In the genomic region with DNA sequence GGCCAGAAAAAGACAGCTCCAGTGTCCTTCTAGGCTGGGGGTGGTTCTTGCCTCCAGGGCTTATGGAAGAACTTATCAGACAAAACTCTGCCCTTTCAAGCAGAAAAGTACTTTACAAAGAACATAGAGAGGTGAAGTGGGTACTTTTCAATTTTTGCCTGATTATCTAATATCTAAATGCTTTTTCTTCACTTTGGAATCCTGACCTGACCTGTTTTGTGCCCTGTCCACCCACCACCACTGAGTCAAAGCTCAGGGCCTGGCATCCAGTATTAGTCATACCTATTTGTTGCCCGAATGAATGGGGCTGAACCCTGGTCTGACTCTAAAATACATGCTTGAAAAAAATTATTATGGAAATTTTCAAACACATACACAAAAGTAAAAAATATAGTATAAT, we compare ENCODE assay signal across 29 cellular contexts. TPM values are rescaled to one million over a fixed set of nuclear protein-coding genes. Genes with fewer than 3 reads are reported as not detected.
DNase-seq lines count a peak whose midpoint lies in the region; ATAC-seq and TF ChIP-seq lines count a peak whose summit lies in the region.
"Had no signal": no experiment of that assay in that cellular context is flagged by ENCODE, and none has a peak within 500 bp of the region (broad histone marks: within the 10 kb centered on the region; RNA-seq: fewer than 3 reads in every experiment).

No MANE protein-coding gene starts in this region.

- no peaks in the 10 kb centered on the region for H3K9me3 Mint-ChIP-seq in osteocyte (ENCODE audit: unreplicated experiment)
- H3K9me3 Mint-ChIP-seq: activated B cell treated with CpG ODN at 0.5 μM for 24 hours; activated CD4-positive, alpha-beta T cell treated with anti-CD3 and anti-CD28 coated beads, Interleukin-2, amount 10 ng/mL, durations not matched to agents 7 days and 5 days; activated naive CD8-positive, alpha-beta T cell treated with anti-CD3 and anti-CD28 coated beads, Interleukin-2, amount 10 ng/mL, durations not matched to agents 7 days and 5 days; activated T-cell treated with anti-CD3 and anti-CD28 coated beads, Interleukin-2, amount 50 U/mL, for 4 hours; CD4-positive, alpha-beta memory T cell; naive thymus-derived CD8-positive, alpha-beta T cell had no signal

- peak overlapping the region; percentile 46 for H3K27ac Mint-ChIP-seq in osteocyte (ENCODE audit: unreplicated experiment)
- H3K27ac Mint-ChIP-seq: activated B cell treated with CpG ODN at 0.5 μM for 24 hours; activated CD4-positive, alpha-beta T cell treated with anti-CD3 and anti-CD28 coated beads, Interleukin-2, amount 10 ng/mL, durations not matched to agents 7 days and 5 days; activated CD8-positive, alpha-beta memory T cell treated with anti-CD3 and anti-CD28 coated beads, Interleukin-2, amount 10 ng/mL, durations not matched to agents 7 days and 5 days; activated naive CD8-positive, alpha-beta T cell treated with anti-CD3 and anti-CD28 coated beads, Interleukin-2, amount 10 ng/mL, durations not matched to agents 7 days and 5 days; CD4-positive, alpha-beta memory T cell; naive thymus-derived CD8-positive, alpha-beta T cell had no signal

- H3K36me3 ChIP-seq in MG63 = no peaks in the 10 kb centered on the region
- H3K36me3 ChIP-seq: colonic mucosa, suprapubic skin had no signal

- H3K4me3 ChIP-seq in MG63 (no peak overlapping the region), epithelial cell of esophagus (ENCODE audit: low read length) (no peak overlapping the region)
- H3K4me3 ChIP-seq: colonic mucosa, suprapubic skin had no signal

- no peaks in the 10 kb centered on the region for H3K27me3 ChIP-seq in MG63
- H3K27me3 ChIP-seq: suprapubic skin had no signal

- no peaks in the 10 kb centered on the region for H3K36me3 Mint-ChIP-seq in osteocyte (ENCODE audit: unreplicated experiment)
- H3K36me3 Mint-ChIP-seq: activated CD8-positive, alpha-beta memory T cell treated with anti-CD3 and anti-CD28 coated beads, Interleukin-2, amount 10 ng/mL, durations not matched to agents 7 days and 5 days; activated naive CD8-positive, alpha-beta T cell treated with anti-CD3 and anti-CD28 coated beads, Interleukin-2, amount 10 ng/mL, durations not matched to agents 7 days and 5 days; CD4-positive, alpha-beta memory T cell; naive thymus-derived CD8-positive, alpha-beta T cell had no signal

- peaks cover 18% of the 10 kb centered on the region for H3K4me1 Mint-ChIP-seq in osteocyte (ENCODE audit: unreplicated experiment)
- H3K4me1 Mint-ChIP-seq: activated B cell treated with CpG ODN at 0.5 μM for 24 hours; activated CD4-positive, alpha-beta T cell treated with anti-CD3 and anti-CD28 coated beads, Interleukin-2, amount 10 ng/mL, durations not matched to agents 7 days and 5 days; activated CD8-positive, alpha-beta memory T cell treated with anti-CD3 and anti-CD28 coated beads, Interleukin-2, amount 10 ng/mL, durations not matched to agents 7 days and 5 days; activated naive CD8-positive, alpha-beta T cell treated with anti-CD3 and anti-CD28 coated beads, Interleukin-2, amount 10 ng/mL, durations not matched to agents 7 days and 5 days; naive thymus-derived CD8-positive, alpha-beta T cell had no signal

- H3K9me3 ChIP-seq in MG63 = no peaks in the 10 kb centered on the region
- H3K9me3 ChIP-seq: colonic mucosa, suprapubic skin had no signal

- TF ChIP-seq CTCF in epithelial cell of esophagus (IDR thresholded peaks at IDR 0.05; ENCODE audit: insufficient read depth, low read depth, low read length, missing control alignments) = no peak
- no peak for TF ChIP-seq CTCF in osteocyte (IDR thresholded peaks at IDR 0.05)

- no peak for ATAC-seq in HG02798 (IDR thresholded peaks at IDR 0.05; ENCODE audit: poor library complexity, unreplicated experiment)
- ATAC-seq in HG02973 (IDR thresholded peaks at IDR 0.05; ENCODE audit: unreplicated experiment) = no peak
- ATAC-seq: activated CD8-positive, alpha-beta memory T cell treated with anti-CD3 and anti-CD28 coated beads, Interleukin-2, amount 10 ng/mL, durations not matched to agents 7 days and 5 days; activated T-cell treated with anti-CD3 and anti-CD28 coated beads, Interleukin-2, amount 50 U/mL, for 4 hours; naive thymus-derived CD8-positive, alpha-beta T cell had no signal

- peak; percentile 48 for DNase-seq in COLO829 (ENCODE audit: low spot score)
- peak; percentile 47 for DNase-seq in MG63
- DNase-seq in epithelial cell of esophagus (ENCODE audit: low read depth) = peak; percentile 46
- DNase-seq in osteocyte (ENCODE audit: extremely low spot score, unreplicated experiment) = no peak
- no peak for DNase-seq in HPDE6-E6E7 (ENCODE audit: extremely low spot score)
- DNase-seq in NCI-H82 (lab: John Stamatoyannopoulos, UW) = no peak
- DNase-seq: activated B cell treated with CpG ODN at 0.5 μM for 24 hours; activated CD4-positive, alpha-beta T cell treated with anti-CD3 and anti-CD28 coated beads, Interleukin-2, amount 10 ng/mL, durations not matched to agents 7 days and 5 days; activated CD8-positive, alpha-beta memory T cell treated with anti-CD3 and anti-CD28 coated beads, Interleukin-2, amount 10 ng/mL, durations not matched to agents 7 days and 5 days; activated gamma-delta T cell treated with Interleukin-2 at 50 U/mL for 16 hours; activated naive CD8-positive, alpha-beta T cell treated with anti-CD3 and anti-CD28 coated beads, Interleukin-2, amount 10 ng/mL, durations not matched to agents 7 days and 5 days; activated T-cell treated with anti-CD3 and anti-CD28 coated beads, Interleukin-2, amount 50 U/mL, for 4 hours; aorta; CD4-positive, alpha-beta memory T cell; colonic mucosa; effector CD4-positive, alpha-beta T cell; head of caudate nucleus; kidney; MV-4-11; naive thymus-derived CD8-positive, alpha-beta T cell; NCI-H1436 treated with DMSO at 0.1 percent for 48 hours; NCI-H345; RPMI8226; stimulated activated naive CD4-positive, alpha-beta T cell; T-helper 1 cell had no signal

- H3K27me3 Mint-ChIP-seq in osteocyte (ENCODE audit: unreplicated experiment) = no peaks in the 10 kb centered on the region
- H3K27me3 Mint-ChIP-seq: activated CD4-positive, alpha-beta T cell treated with anti-CD3 and anti-CD28 coated beads, Interleukin-2, amount 10 ng/mL, durations not matched to agents 7 days and 5 days had no signal

- H3K4me3 Mint-ChIP-seq in osteocyte (ENCODE audit: unreplicated experiment) = no peak overlapping the region
- H3K4me3 Mint-ChIP-seq: activated B cell treated with CpG ODN at 0.5 μM for 24 hours; activated CD4-positive, alpha-beta T cell treated with anti-CD3 and anti-CD28 coated beads, Interleukin-2, amount 10 ng/mL, durations not matched to agents 7 days and 5 days; activated CD8-positive, alpha-beta memory T cell treated with anti-CD3 and anti-CD28 coated beads, Interleukin-2, amount 10 ng/mL, durations not matched to agents 7 days and 5 days; activated naive CD8-positive, alpha-beta T cell treated with anti-CD3 and anti-CD28 coated beads, Interleukin-2, amount 10 ng/mL, durations not matched to agents 7 days and 5 days; activated T-cell treated with anti-CD3 and anti-CD28 coated beads, Interleukin-2, amount 50 U/mL, for 4 hours; CD4-positive, alpha-beta memory T cell; naive thymus-derived CD8-positive, alpha-beta T cell had no signal

RNA-seq across cellular contexts. Expression of gene RTL9, which starts 37.2 kb away (rescaled TPM):
- total RNA-seq in MG63 (2014; rRNA removed; shearing (Covaris generic); ENCODE audit: low replicate concordance) = 0.30 and 0.72 TPM in 2 replicates
- 0.05 TPM in 1 of 2 replicates, not detected in the other for total RNA-seq in osteocyte
- total RNA-seq: activated B cell treated with CpG ODN at 0.5 μM for 24 hours; activated CD4-positive, alpha-beta T cell treated with anti-CD3 and anti-CD28 coated beads, Interleukin-2, amount 10 ng/mL, durations not matched to agents 7 days and 5 days; activated CD8-positive, alpha-beta memory T cell treated with anti-CD3 and anti-CD28 coated beads, Interleukin-2, amount 10 ng/mL, durations not matched to agents 7 days and 5 days; activated naive CD8-positive, alpha-beta T cell treated with anti-CD3 and anti-CD28 coated beads, Interleukin-2, amount 10 ng/mL, durations not matched to agents 7 days and 5 days; activated T-cell treated with anti-CD3 and anti-CD28 coated beads, Interleukin-2, amount 50 U/mL, for 4 hours; CD4-positive, alpha-beta memory T cell; colonic mucosa; epithelial cell of proximal tubule; kidney; naive thymus-derived CD8-positive, alpha-beta T cell had no signal

Comparison
In these comparisons a context has a peak if more than half of its experiments do, and no peak if none do; other contexts are left out.
1. DNase-seq: peak in COLO829 (single experiment), MG63 (single experiment) and epithelial cell of esophagus (single experiment); none in osteocyte (single experiment), HPDE6-E6E7 (single experiment) and NCI-H82 (single experiment).